Comparison of ENCODE assay signal across 8 cellular contexts in genomic region chr1:230978491-230979388, GRCh38.
DNase-seq lines count a peak whose midpoint lies in the region; ATAC-seq lines count a peak whose summit lies in the region.

Gene ARV1 (plus strand): TSS chr1:230979094. CDS start chr1:230979106, 12 bp downstream.
Gene TTC13 (minus strand): TSS chr1:230978861. CDS start chr1:230978830, 31 bp downstream.

- DNase-seq in Ammon's horn (ENCODE audit: low spot score) (peak; percentile 99), NCI-H446 treated with DMSO at 0.1 percent for 48 hours (lab: John Stamatoyannopoulos, UW) (peak; percentile 98), cerebellar cortex (ENCODE audit: low spot score) (peak; percentile 99), iris pigment epithelial cell (ENCODE audit: low read depth) (peak; percentile 99)
- peak; percentile 97 for DNase-seq in stimulated activated CD4-positive, alpha-beta T cell treated with anti-CD3 and anti-CD28 coated beads, Interleukin-12 subunit alpha, Interleukin-12 subunit beta, amount 100 ng/mL, for 4 hours

- peak; percentile 91 for ATAC-seq in GM19043 (IDR thresholded peaks at IDR 0.05; ENCODE audit: low read depth, unreplicated experiment)
- peak; percentile 87 for ATAC-seq in HG03378 (IDR thresholded peaks at IDR 0.05; ENCODE audit: unreplicated experiment)
- peak; percentile 98 to 99 for ATAC-seq in activated CD4-positive, CD25-positive, alpha-beta regulatory T cell treated with anti-CD3 and anti-CD28 coated beads, Interleukin-2, amount 50 U/mL, for 24 hours

Comparison
In these comparisons a context has a peak if more than half of its experiments do, and no peak if none do; other contexts are left out.
1. Peak in every context shown above with its lines: DNase-seq and ATAC-seq.